In the genomic region with DNA sequence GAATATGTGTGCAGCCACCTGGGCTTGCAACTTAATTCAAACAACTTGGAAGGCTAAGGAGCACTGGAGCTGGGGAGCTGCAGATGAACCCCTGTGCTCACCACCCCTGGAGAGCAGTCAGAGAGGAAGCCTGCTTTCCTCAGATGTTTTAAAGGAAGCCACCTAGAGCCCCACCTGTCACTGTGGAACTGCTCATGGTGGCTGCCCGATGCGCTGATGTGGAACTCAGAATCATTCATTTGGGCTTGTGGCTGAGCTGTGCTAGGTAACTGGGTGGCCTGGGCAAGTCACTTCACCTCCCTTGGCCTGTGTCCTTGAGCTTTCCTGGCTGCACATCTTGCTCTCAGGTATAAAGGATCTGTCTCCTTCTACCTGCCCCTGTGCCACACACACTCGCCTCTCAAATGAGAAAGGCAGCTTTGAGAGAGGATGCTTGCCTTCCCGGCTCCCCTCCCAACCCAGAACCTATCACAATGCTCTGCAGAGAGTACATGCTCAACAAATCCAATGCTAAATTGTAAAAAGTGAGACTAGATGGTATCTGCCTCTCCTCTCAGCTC, we compare ENCODE assay signal across 19 cellular contexts. TPM values are rescaled to one million over a fixed set of nuclear protein-coding genes. Genes with fewer than 3 reads are reported as not detected.
A peak's percentile ranks its signal among the peaks of the same experiment; 100 is the strongest.
DNase-seq lines count a peak whose midpoint lies in the region; ATAC-seq and TF ChIP-seq lines count a peak whose summit lies in the region.
"Had no signal": no experiment of that assay in that cellular context is flagged by ENCODE, and none has a peak within 500 bp of the region (broad histone marks: within the 10 kb centered on the region; RNA-seq: fewer than 3 reads in every experiment).

No MANE protein-coding gene starts in this region.

- H3K36me3 Mint-ChIP-seq in CD14-positive monocyte = peaks cover 25 to 29% of the 10 kb centered on the region in 2 donors
- no peaks in the 10 kb centered on the region for H3K36me3 Mint-ChIP-seq in activated T-cell treated with anti-CD3 and anti-CD28 coated beads, Interleukin-2, amount 50 U/mL, for 72 hours (ENCODE audit: insufficient read depth in 2 of 2)
- H3K36me3 Mint-ChIP-seq: CD4-positive, CD25-positive, alpha-beta regulatory T cell; natural killer cell treated with Interleukin-12 subunit alpha and Interleukin-12 subunit beta and Interleukin-15 and Interleukin-18, amount 100 ng/mL, for 72 hours had no signal

- TF ChIP-seq CTCF in CD14-positive monocyte (IDR thresholded peaks at IDR 0.05) = no peak
- TF ChIP-seq CTCF in PC-3 (conservative IDR thresholded peaks at IDR 0.05; ENCODE audit: low read depth, low read length) = no peak
- TF ChIP-seq CTCF in mucosa of descending colon (IDR thresholded peaks at IDR 0.05) = no peak

- POLR2A ChIA-PET in PC-3 (lab: Charles Lee; ENCODE audit: unreplicated experiment) = no interaction called here

- peak; percentile 24 for ATAC-seq in GM21717 (IDR thresholded peaks at IDR 0.05; ENCODE audit: unreplicated experiment)
- ATAC-seq in PC-3 = peak; percentile 27
- peak; percentile 1 for ATAC-seq in mucosa of descending colon
- no peak for ATAC-seq in activated T-cell treated with anti-CD3 and anti-CD28 coated beads, Interleukin-2, amount 50 U/mL, for 72 hours (replicated peaks in 1 of 2)
- no peak for ATAC-seq in HG02970 (IDR thresholded peaks at IDR 0.05; ENCODE audit: low FRiP score, unreplicated experiment)
- no peak for ATAC-seq in GM21529 (IDR thresholded peaks at IDR 0.05; ENCODE audit: unreplicated experiment)
- ATAC-seq: natural killer cell treated with Interleukin-12 subunit alpha and Interleukin-12 subunit beta and Interleukin-15 and Interleukin-18, amount 100 ng/mL, for 72 hours; Right ventricle myocardium inferior had no signal

- H3K9ac ChIP-seq in PC-3 (ENCODE audit: low read length) = no peak overlapping the region

- H3K4me3 ChIP-seq in PC-3 (ENCODE audit: low read length) (no peak overlapping the region), mucosa of descending colon (no peak overlapping the region)

- H3K4me3 Mint-ChIP-seq in CD14-positive monocyte = no peak overlapping the region
- no peak overlapping the region for H3K4me3 Mint-ChIP-seq in activated T-cell treated with anti-CD3 and anti-CD28 coated beads, Interleukin-2, amount 50 U/mL, for 72 hours
- H3K4me3 Mint-ChIP-seq: activated CD4-positive, alpha-beta T cell treated with anti-CD3 and anti-CD28 coated beads, Interleukin-2, amount 10 ng/mL, durations not matched to agents 24 days and 14 days; CD4-positive, CD25-positive, alpha-beta regulatory T cell; natural killer cell treated with Interleukin-12 subunit alpha and Interleukin-12 subunit beta and Interleukin-15 and Interleukin-18, amount 100 ng/mL, for 72 hours had no signal

- H3K9me3 ChIP-seq in PC-3 (ENCODE audit: low read length) (no peaks in the 10 kb centered on the region), mucosa of descending colon (no peaks in the 10 kb centered on the region)

- H3K36me3 ChIP-seq in PC-3 (ENCODE audit: low read depth, low read length) = no peaks in the 10 kb centered on the region
- no peaks in the 10 kb centered on the region for H3K36me3 ChIP-seq in mucosa of descending colon (ENCODE audit: low read depth)

- H4K20me1 ChIP-seq in PC-3 (ENCODE audit: low read length) = no peaks in the 10 kb centered on the region

- CTCF ChIA-PET in PC-3 (lab: Charles Lee) = no interaction called here

- H3K27ac Mint-ChIP-seq in CD14-positive monocyte = peak overlapping the region in 6 of 7 donors; percentile 39 to 78 (median 66)
- H3K27ac Mint-ChIP-seq in activated T-cell treated with anti-CD3 and anti-CD28 coated beads, Interleukin-2, amount 50 U/mL, for 72 hours = no peak overlapping the region
- H3K27ac Mint-ChIP-seq: activated CD4-positive, alpha-beta T cell treated with anti-CD3 and anti-CD28 coated beads, Interleukin-2, amount 10 ng/mL, durations not matched to agents 24 days and 14 days; natural killer cell treated with Interleukin-12 subunit alpha and Interleukin-12 subunit beta and Interleukin-15 and Interleukin-18, amount 100 ng/mL, for 72 hours had no signal

- no peaks in the 10 kb centered on the region for H3K27me3 Mint-ChIP-seq in CD14-positive monocyte (ENCODE audit: low read depth in 3 of 3)
- H3K27me3 Mint-ChIP-seq in activated T-cell treated with anti-CD3 and anti-CD28 coated beads, Interleukin-2, amount 50 U/mL, for 72 hours (ENCODE audit: low read depth) = peaks cover 60% of the 10 kb centered on the region

- H3K79me2 ChIP-seq in PC-3 (ENCODE audit: low read length) = no peaks in the 10 kb centered on the region

- intact Hi-C loops in CD14-positive monocyte (cut with micrococcal nuclease) = no loop called here
- intact Hi-C loops in PC-3 (cut with micrococcal nuclease) = loop anchor here (1.0 kb wide), 1 partner anchor 21 kb away; no protein-coding TSS in a partner anchor
- intact Hi-C loops in mucosa of descending colon (cut with DNase I, micrococcal nuclease) = no loop called here

- H3K4me1 Mint-ChIP-seq in CD14-positive monocyte = peaks cover 81% of the 10 kb centered on the region
- peaks cover 32% of the 10 kb centered on the region for H3K4me1 Mint-ChIP-seq in activated T-cell treated with anti-CD3 and anti-CD28 coated beads, Interleukin-2, amount 50 U/mL, for 72 hours (ENCODE audit: low read depth)
- H3K4me1 Mint-ChIP-seq: CD4-positive, CD25-positive, alpha-beta regulatory T cell had no signal

- H3K27ac ChIP-seq in PC-3 (ENCODE audit: low read length) = peak overlapping the region; percentile 27; the same call in 1 of the 2 replicates

- H3K27me3 ChIP-seq in PC-3 (ENCODE audit: low read length) = no peaks in the 10 kb centered on the region

- H3K4me1 ChIP-seq in PC-3 (ENCODE audit: insufficient read depth, low read length) (peaks cover 35% of the 10 kb centered on the region), mucosa of descending colon (ENCODE audit: low read depth) (peaks cover 22% of the 10 kb centered on the region)

- H3F3A ChIP-seq in PC-3 (ENCODE audit: low read length, unreplicated experiment) = no peaks in the 10 kb centered on the region

- H3K9me3 Mint-ChIP-seq in CD14-positive monocyte = peaks cover 0 to 3% (median 0%) of the 10 kb centered on the region in 7 donors
- H3K9me3 Mint-ChIP-seq in activated T-cell treated with anti-CD3 and anti-CD28 coated beads, Interleukin-2, amount 50 U/mL, for 72 hours = no peaks in the 10 kb centered on the region
- H3K9me3 Mint-ChIP-seq: activated CD4-positive, alpha-beta T cell treated with anti-CD3 and anti-CD28 coated beads, Interleukin-2, amount 10 ng/mL, durations not matched to agents 24 days and 14 days; natural killer cell treated with Interleukin-12 subunit alpha and Interleukin-12 subunit beta and Interleukin-15 and Interleukin-18, amount 100 ng/mL, for 72 hours had no signal

- H3K4me2 ChIP-seq in PC-3 (ENCODE audit: low read length) = peak overlapping the region; percentile 78

- no peaks in the 10 kb centered on the region for H3K9me2 ChIP-seq in PC-3 (replicated peaks; ENCODE audit: low read length)

- BruUV-seq in PC-3 (replicated peaks; lab: Mats Ljungman, UMichigan) = no TSS peak

- DNase-seq in CD14-positive monocyte (ENCODE audit: low spot score) (no peak), PC-3 (no peak), mucosa of descending colon (no peak), cerebellum (ENCODE audit: low spot score) (no peak)
- DNase-seq in activated T-cell treated with anti-CD3 and anti-CD28 coated beads, Interleukin-2, amount 50 U/mL, for 72 hours = no peak
- DNase-seq: activated CD4-positive, alpha-beta T cell treated with anti-CD3 and anti-CD28 coated beads, Interleukin-2, amount 10 ng/mL, durations not matched to agents 24 days and 14 days; activated CD8-positive, alpha-beta memory T cell treated with anti-CD3 and anti-CD28 coated beads, Interleukin-2, amount 50 U/mL, for 4 hours; activated gamma-delta T cell treated with Interleukin-2 at 50 U/mL for 16 hours; anterior cingulate cortex; CD4-positive, CD25-positive, alpha-beta regulatory T cell; cerebellar nuclear complex; NCI-H187 treated with DMSO at 0.1 percent for 48 hours; NK-92 treated with Interleukin-12 subunit alpha and Interleukin-12 subunit beta, amount 100 ng/mL, for 24 hours; stimulated activated CD4-positive, alpha-beta T cell treated with anti-CD3 and anti-CD28 coated beads, Interleukin-12 subunit alpha, Interleukin-12 subunit beta, amount 100 ng/mL, for 4 hours had no signal

- peak overlapping the region; percentile 81 for H2AFZ ChIP-seq in PC-3 (ENCODE audit: low read length)

RNA-seq across cellular contexts. Expression of gene BCL11A, which starts 41.3 kb away (rescaled TPM):
- 10 to 100 TPM in 1 of 2 donors, 1 to 10 TPM in 1; 8.7 to 11.1 TPM for polyA plus RNA-seq in CD14-positive monocyte
- total RNA-seq in PC-3 (2014; rRNA removed) (3.1 and 4.6 TPM in 2 replicates), mucosa of descending colon (10 to 100 TPM; 22.8 to 59.6 (median 40.7) TPM), cerebellum (128 TPM)
- total RNA-seq in activated T-cell treated with anti-CD3 and anti-CD28 coated beads, Interleukin-2, amount 50 U/mL, for 72 hours = 1 to 10 TPM in 1 of 2 donors, under 1 TPM in 1; 1.00 to 1.2 TPM
- total RNA-seq: activated CD4-positive, alpha-beta T cell treated with anti-CD3 and anti-CD28 coated beads, Interleukin-2, amount 10 ng/mL, durations not matched to agents 24 days and 14 days had no signal

Comparison
In these comparisons a context has a peak if more than half of its experiments do, and no peak if none do; other contexts are left out.
1. ATAC-seq: peak in GM21717 (single experiment), PC-3 (single experiment) and mucosa of descending colon (single experiment); none in activated T-cell treated with anti-CD3 and anti-CD28 coated beads, Interleukin-2, amount 50 U/mL, for 72 hours (0 of 2), HG02970 (single experiment) and GM21529 (single experiment).